1 cellular context compared by ENCODE assay signal in genomic region chr9:88932766-88933165, GRCh38.
TF ChIP-seq lines count a peak whose summit lies in the region.

No MANE protein-coding gene starts in this region.

TF ChIP-seq in K562, 482 proteins besides CTCF, POLR2A, EP300 and RAD21 (continued from another document):
- TF ChIP-seq BRF2 (IDR thresholded peaks at IDR 0.05; ENCODE audit: borderline replicate concordance, insufficient read depth, insufficient read length) = no peak
- no peak for TF ChIP-seq ZNF512 (tag; IDR thresholded peaks at IDR 0.05)
- no peak for TF ChIP-seq ZNF431 (CRISPR knock-in tag; IDR thresholded peaks at IDR 0.05)
- peak in 1 of 2 experiments; percentile 20 for TF ChIP-seq E2F6 (IDR thresholded peaks at IDR 0.05; ENCODE audit: borderline replicate concordance in 1 of 2, extremely low read depth in 1 of 2, insufficient read depth in 1 of 2, insufficient read length in 1 of 2, low read depth in 1 of 2, low read length in 1 of 2, poor library complexity in 1 of 2, severe bottlenecking in 1 of 2)
- TF ChIP-seq ZNF282 (CRISPR knock-in tag; IDR thresholded peaks at IDR 0.05) = no peak
- peak; percentile 88 to 90 for TF ChIP-seq NRF1 (conservative IDR thresholded peaks at IDR 0.05 in 1 of 2, IDR thresholded peaks at IDR 0.05 in 1 of 2)
- TF ChIP-seq ZNF695 (CRISPR knock-in tag; IDR thresholded peaks at IDR 0.05) = no peak
- TF ChIP-seq HMG20A (CRISPR knock-in tag; conservative IDR thresholded peaks at IDR 0.05) = no peak
- no peak for TF ChIP-seq CUX1 (CRISPR knock-in tag; IDR thresholded peaks at IDR 0.05)
- no peak for TF ChIP-seq ZNF764 (CRISPR knock-in tag; IDR thresholded peaks at IDR 0.05; ENCODE audit: low read depth)
- no peak for TF ChIP-seq PPARD (CRISPR knock-in tag; IDR thresholded peaks at IDR 0.05)
